ENCODE assay signal across 14 cellular contexts in the genomic region with DNA sequence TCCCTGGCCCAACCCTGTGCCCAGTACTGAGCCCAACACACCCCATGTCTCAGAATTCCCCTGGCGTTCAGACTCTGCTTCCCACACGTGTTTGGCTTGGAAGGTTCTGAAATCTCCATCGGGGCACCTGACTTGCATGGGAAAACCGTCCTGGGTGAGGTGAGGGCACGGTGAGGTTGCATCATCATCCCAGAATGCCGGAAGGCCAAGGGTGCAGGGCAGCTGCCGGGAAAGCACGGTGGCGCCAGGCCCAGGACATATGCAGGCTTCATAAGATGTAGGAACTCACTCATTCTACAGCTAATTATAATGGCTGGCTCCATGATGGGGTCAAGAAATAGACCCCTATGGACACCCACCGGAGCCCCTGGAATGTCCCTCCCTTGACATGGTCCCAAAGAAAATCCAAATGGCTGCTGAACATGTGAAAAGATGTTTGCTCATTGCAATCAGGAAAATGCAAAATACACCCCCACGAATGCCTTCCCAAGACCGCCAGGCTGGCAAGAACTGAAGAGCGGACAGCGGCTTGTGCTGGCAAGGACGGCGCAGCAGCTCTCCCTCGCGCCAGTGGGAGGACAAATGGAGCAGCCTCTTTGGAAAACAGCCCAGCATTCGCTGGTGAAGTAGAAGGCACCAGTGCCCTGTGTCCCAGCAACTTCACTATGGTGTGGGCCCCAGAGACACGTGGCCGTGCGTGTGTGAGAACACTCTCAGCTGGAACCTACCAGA. TPM values are rescaled to one million over a fixed set of nuclear protein-coding genes. Genes with fewer than 3 reads are reported as not detected.
DNase-seq lines count a peak whose midpoint lies in the region; ATAC-seq and TF ChIP-seq lines count a peak whose summit lies in the region.
"Had no signal": no experiment of that assay in that cellular context is flagged by ENCODE, and none has a peak within 500 bp of the region (broad histone marks: within the 10 kb centered on the region; RNA-seq: fewer than 3 reads in every experiment).

No MANE protein-coding gene starts in this region.

- no peak for TF ChIP-seq CTCF in PC-3 (conservative IDR thresholded peaks at IDR 0.05; ENCODE audit: low read depth, low read length)
- TF ChIP-seq CTCF in type B pancreatic cell (conservative IDR thresholded peaks at IDR 0.05) = no peak

- no peak overlapping the region for H3K27ac Mint-ChIP-seq in type B pancreatic cell
- H3K27ac Mint-ChIP-seq: activated naive CD4-positive, alpha-beta T cell treated with anti-CD3 and anti-CD28 coated beads, Interleukin-2, amount 50 U/mL, for 72 hours had no signal

- H3K36me3 ChIP-seq in PC-3 (ENCODE audit: low read depth, low read length) = no peaks in the 10 kb centered on the region
- H3K36me3 ChIP-seq: colonic mucosa, sigmoid colon had no signal

- no TSS peak for BruUV-seq in PC-3 (replicated peaks; lab: Mats Ljungman, UMichigan)

- no peak for DNase-seq in PC-3
- peak; percentile 43 to 45 for DNase-seq in cerebellar nuclear complex (lab: John Stamatoyannopoulos, UW)
- peak; percentile 87 for DNase-seq in medulla oblongata (ENCODE audit: extremely low spot score)
- no peak for DNase-seq in type B pancreatic cell (ENCODE audit: extremely low spot score, unreplicated experiment)
- no peak for DNase-seq in NCI-H345 treated with DMSO at 0.1 percent for 48 hours (lab: John Stamatoyannopoulos, UW; ENCODE audit: unreplicated experiment)
- no peak for DNase-seq in UCSD-AML1 (lab: John Stamatoyannopoulos, UW; ENCODE audit: unreplicated experiment)
- no peak for DNase-seq in DMS79 treated with DMSO at 0.1 percent for 48 hours (lab: John Stamatoyannopoulos, UW)
- DNase-seq: colonic mucosa; Kasumi-1; NCI-H2029; Right ventricle myocardium superior; stimulated activated naive CD8-positive, alpha-beta T cell treated with anti-CD3 and anti-CD28 coated beads, Interleukin-15, Interleukin-2, amounts not matched to agents 100 U/mL and 50 U/mL, for 24 hours had no signal

- H3K4me1 ChIP-seq in PC-3 (ENCODE audit: insufficient read depth, low read length) = no peaks in the 10 kb centered on the region; the same call in 1 of the 2 replicates
- H3K4me1 ChIP-seq: colonic mucosa had no signal

- no peaks in the 10 kb centered on the region for H3K9me3 Mint-ChIP-seq in type B pancreatic cell
- H3K9me3 Mint-ChIP-seq: activated naive CD4-positive, alpha-beta T cell treated with anti-CD3 and anti-CD28 coated beads, Interleukin-2, amount 50 U/mL, for 72 hours had no signal

- H3K4me2 ChIP-seq in PC-3 (ENCODE audit: low read length) = no peak overlapping the region

- no peaks in the 10 kb centered on the region for H4K20me1 ChIP-seq in PC-3 (ENCODE audit: low read length)

- intact Hi-C loops in PC-3 (cut with micrococcal nuclease) = no loop called here

- no peak overlapping the region for H2AFZ ChIP-seq in PC-3 (ENCODE audit: low read length)

- peaks cover 19% of the 10 kb centered on the region for H3K27me3 Mint-ChIP-seq in type B pancreatic cell

- H3K4me1 Mint-ChIP-seq in type B pancreatic cell (ENCODE audit: unreplicated experiment) = no peaks in the 10 kb centered on the region

- no peaks in the 10 kb centered on the region for H3K36me3 Mint-ChIP-seq in type B pancreatic cell
- H3K36me3 Mint-ChIP-seq: activated naive CD4-positive, alpha-beta T cell treated with anti-CD3 and anti-CD28 coated beads, Interleukin-2, amount 50 U/mL, for 72 hours had no signal

- peak overlapping the region; percentile 54 for H3K4me3 Mint-ChIP-seq in type B pancreatic cell

- H3K27ac ChIP-seq in PC-3 (ENCODE audit: low read length) = no peak overlapping the region
- H3K27ac ChIP-seq: colonic mucosa, sigmoid colon had no signal

- H3F3A ChIP-seq in PC-3 (ENCODE audit: low read length, unreplicated experiment) = no peaks in the 10 kb centered on the region

- ATAC-seq in PC-3 = peak; percentile 19; the same call in 1 of the 2 replicates
- ATAC-seq: activated naive CD4-positive, alpha-beta T cell treated with anti-CD3 and anti-CD28 coated beads, Interleukin-2, amount 50 U/mL, for 72 hours; stimulated activated naive CD8-positive, alpha-beta T cell treated with anti-CD3 and anti-CD28 coated beads, Interleukin-15, Interleukin-2, amounts not matched to agents 100 U/mL and 50 U/mL, for 24 hours had no signal

- no peaks in the 10 kb centered on the region for H3K79me2 ChIP-seq in PC-3 (ENCODE audit: low read length)

- no peak overlapping the region for H3K9ac ChIP-seq in PC-3 (ENCODE audit: low read length)

- POLR2A ChIA-PET in PC-3 (lab: Charles Lee; ENCODE audit: unreplicated experiment) = no interaction called here

- H3K4me3 ChIP-seq in PC-3 (ENCODE audit: low read length) = no peak overlapping the region
- H3K4me3 ChIP-seq: colonic mucosa, sigmoid colon had no signal

- CTCF ChIA-PET in PC-3 (lab: Charles Lee) = no interaction called here

- H3K9me2 ChIP-seq in PC-3 (replicated peaks; ENCODE audit: low read length) = no peaks in the 10 kb centered on the region

- no peaks in the 10 kb centered on the region for H3K9me3 ChIP-seq in PC-3 (ENCODE audit: low read length)
- H3K9me3 ChIP-seq: colonic mucosa, sigmoid colon had no signal

- peaks cover 14% of the 10 kb centered on the region for H3K27me3 ChIP-seq in PC-3 (ENCODE audit: low read length)

RNA-seq across cellular contexts. Expression of a gene that starts 2.3 kb away (rescaled TPM):
- not detected in 2 replicates for total RNA-seq in PC-3 (2014; rRNA removed)
- 2.7 and 6.4 TPM in 2 replicates for total RNA-seq in type B pancreatic cell (ENCODE audit: low replicate concordance)
- total RNA-seq: Right ventricle myocardium superior had no signal

Comparison
In these comparisons a context has a peak if more than half of its experiments do, and no peak if none do; other contexts are left out.
1. DNase-seq: peak in cerebellar nuclear complex (2 of 2) and medulla oblongata (single experiment); none in PC-3 (single experiment), type B pancreatic cell (single experiment), NCI-H345 treated with DMSO at 0.1 percent for 48 hours (single experiment), UCSD-AML1 (single experiment) and DMS79 treated with DMSO at 0.1 percent for 48 hours (single experiment).